In genomic region chr10:16494174-16494573, GRCh38 we compare ENCODE assay signal across 2 cellular contexts.
TF ChIP-seq lines count a peak whose summit lies in the region.

No MANE protein-coding gene starts in this region.

TF ChIP-seq in HepG2, 621 proteins besides CTCF, POLR2A, EP300 and RAD21 (continues in another document):
- TF ChIP-seq ZNF17 (CRISPR knock-in tag; IDR thresholded peaks at IDR 0.05) (no peak), ZNF703 (CRISPR knock-in tag; IDR thresholded peaks at IDR 0.05; ENCODE audit: borderline replicate concordance) (no peak), RORA (CRISPR knock-in tag; IDR thresholded peaks at IDR 0.05) (no peak), SCMH1 (CRISPR knock-in tag; IDR thresholded peaks at IDR 0.05; ENCODE audit: borderline replicate concordance) (no peak), LBX2 (CRISPR knock-in tag; IDR thresholded peaks at IDR 0.05; ENCODE audit: borderline replicate concordance) (no peak), ZNF749 (CRISPR knock-in tag; IDR thresholded peaks at IDR 0.05; ENCODE audit: borderline replicate concordance) (no peak), ZNF740 (CRISPR knock-in tag; IDR thresholded peaks at IDR 0.05) (no peak), ATF7 (IDR thresholded peaks at IDR 0.05) (peak; percentile 93), ATF7 (CRISPR knock-in tag; IDR thresholded peaks at IDR 0.05) (no peak), RNF219 (CRISPR knock-in tag; IDR thresholded peaks at IDR 0.05) (no peak), ZBTB2 (CRISPR knock-in tag; IDR thresholded peaks at IDR 0.05; ENCODE audit: low read depth) (no peak), HOXD1 (CRISPR knock-in tag; IDR thresholded peaks at IDR 0.05) (no peak)
- TF ChIP-seq, protein P1, sequence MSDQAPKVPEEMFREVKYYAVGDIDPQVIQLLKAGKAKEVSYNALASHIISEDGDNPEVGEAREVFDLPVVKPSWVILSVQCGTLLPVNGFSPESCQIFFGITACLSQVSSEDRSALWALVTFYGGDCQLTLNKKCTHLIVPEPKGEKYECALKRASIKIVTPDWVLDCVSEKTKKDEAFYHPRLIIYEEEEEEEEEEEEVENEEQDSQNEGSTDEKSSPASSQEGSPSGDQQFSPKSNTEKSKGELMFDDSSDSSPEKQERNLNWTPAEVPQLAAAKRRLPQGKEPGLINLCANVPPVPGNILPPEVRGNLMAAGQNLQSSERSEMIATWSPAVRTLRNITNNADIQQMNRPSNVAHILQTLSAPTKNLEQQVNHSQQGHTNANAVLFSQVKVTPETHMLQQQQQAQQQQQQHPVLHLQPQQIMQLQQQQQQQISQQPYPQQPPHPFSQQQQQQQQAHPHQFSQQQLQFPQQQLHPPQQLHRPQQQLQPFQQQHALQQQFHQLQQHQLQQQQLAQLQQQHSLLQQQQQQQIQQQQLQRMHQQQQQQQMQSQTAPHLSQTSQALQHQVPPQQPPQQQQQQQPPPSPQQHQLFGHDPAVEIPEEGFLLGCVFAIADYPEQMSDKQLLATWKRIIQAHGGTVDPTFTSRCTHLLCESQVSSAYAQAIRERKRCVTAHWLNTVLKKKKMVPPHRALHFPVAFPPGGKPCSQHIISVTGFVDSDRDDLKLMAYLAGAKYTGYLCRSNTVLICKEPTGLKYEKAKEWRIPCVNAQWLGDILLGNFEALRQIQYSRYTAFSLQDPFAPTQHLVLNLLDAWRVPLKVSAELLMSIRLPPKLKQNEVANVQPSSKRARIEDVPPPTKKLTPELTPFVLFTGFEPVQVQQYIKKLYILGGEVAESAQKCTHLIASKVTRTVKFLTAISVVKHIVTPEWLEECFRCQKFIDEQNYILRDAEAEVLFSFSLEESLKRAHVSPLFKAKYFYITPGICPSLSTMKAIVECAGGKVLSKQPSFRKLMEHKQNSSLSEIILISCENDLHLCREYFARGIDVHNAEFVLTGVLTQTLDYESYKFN (CRISPR knock-in tag; conservative IDR thresholded peaks at IDR 0.05): no peak

TF ChIP-seq in H1, 55 proteins besides CTCF, POLR2A, EP300 and RAD21:
- no peak for TF ChIP-seq JUN (IDR thresholded peaks at IDR 0.05; ENCODE audit: low read depth, low read length)
- TF ChIP-seq NRF1 (IDR thresholded peaks at IDR 0.05; ENCODE audit: low read depth, low read length): no peak
- 0 out of 2 replicates have a peak, but pooled peaks have one; percentile 21 for TF ChIP-seq CREB1 (IDR thresholded peaks at IDR 0.05)
- TF ChIP-seq, protein P2, sequence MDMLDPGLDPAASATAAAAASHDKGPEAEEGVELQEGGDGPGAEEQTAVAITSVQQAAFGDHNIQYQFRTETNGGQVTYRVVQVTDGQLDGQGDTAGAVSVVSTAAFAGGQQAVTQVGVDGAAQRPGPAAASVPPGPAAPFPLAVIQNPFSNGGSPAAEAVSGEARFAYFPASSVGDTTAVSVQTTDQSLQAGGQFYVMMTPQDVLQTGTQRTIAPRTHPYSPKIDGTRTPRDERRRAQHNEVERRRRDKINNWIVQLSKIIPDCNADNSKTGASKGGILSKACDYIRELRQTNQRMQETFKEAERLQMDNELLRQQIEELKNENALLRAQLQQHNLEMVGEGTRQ (IDR thresholded peaks at IDR 0.05; ENCODE audit: low read length): no peak
- TF ChIP-seq CBX5 (IDR thresholded peaks at IDR 0.05; ENCODE audit: low read depth, low read length): no peak
